ENCODE assay signal across 8 cellular contexts in genomic region chr10:94487575-94487974, GRCh38.
"Had no signal": no experiment of that assay in that cellular context is flagged by ENCODE, and none has a peak within 500 bp of the region (broad histone marks: within the 10 kb centered on the region; RNA-seq: fewer than 3 reads in every experiment).

No MANE protein-coding gene starts in this region.

- DNase-seq: GM23248, GOT3, H7, KG1 had no signal

- H3K9me3 ChIP-seq: HAP-1 had no signal

- H3K36me3 ChIP-seq: HAP-1 had no signal

- H2AFZ ChIP-seq: GM23248 had no signal

- H3K4me3 ChIP-seq: GM23248, HAP-1 had no signal

- ATAC-seq: HCT116, HepG2 had no signal

- H3K9ac ChIP-seq: GM23248 had no signal

- FAIRE-seq: HepG2 had no signal

- H3K27ac ChIP-seq: GM23248, HL-60 had no signal

- H3K4me1 ChIP-seq: HAP-1 had no signal
